In genomic region chr17:1653735-1654134, GRCh38 we compare ENCODE assay signal across 25 cellular contexts. TPM values are rescaled to one million over a fixed set of nuclear protein-coding genes. Genes with fewer than 3 reads are reported as not detected.
A peak's percentile ranks its signal among the peaks of the same experiment; 100 is the strongest.
DNase-seq lines count a peak whose midpoint lies in the region; ATAC-seq, FAIRE-seq and TF ChIP-seq lines count a peak whose summit lies in the region.
"Had no signal": no experiment of that assay in that cellular context is flagged by ENCODE, and none has a peak within 500 bp of the region (broad histone marks: within the 10 kb centered on the region; RNA-seq: fewer than 3 reads in every experiment).

No MANE protein-coding gene starts in this region.

- H3K4me3 Mint-ChIP-seq in activated T-cell treated with anti-CD3 and anti-CD28 coated beads, Interleukin-2, amount 50 U/mL, for 24 hours, result no peak overlapping the region
- H3K4me3 Mint-ChIP-seq in endodermal cell, result no peak overlapping the region

- H3K27ac Mint-ChIP-seq in activated T-cell treated with anti-CD3 and anti-CD28 coated beads, Interleukin-2, amount 50 U/mL, for 24 hours, result peak overlapping the region; percentile 35
- H3K27ac Mint-ChIP-seq in endodermal cell, result peak overlapping the region; percentile 9

- H3K4me1 ChIP-seq in endodermal cell (ENCODE audit: control insufficient read depth, insufficient read depth, low read length), result no peaks in the 10 kb centered on the region
- peaks cover 16% of the 10 kb centered on the region for H3K4me1 ChIP-seq in psoas muscle
- H3K4me1 ChIP-seq: BE2C had no signal

- H3K9me3 ChIP-seq in endodermal cell (ENCODE audit: control insufficient read depth, low read length), result peaks cover 6% of the 10 kb centered on the region
- H3K9me3 ChIP-seq in psoas muscle, result no peaks in the 10 kb centered on the region
- H3K9me3 ChIP-seq: BE2C, MG63 had no signal

- H3K27ac ChIP-seq in endodermal cell (ENCODE audit: low read depth, low read length) (no peak overlapping the region), psoas muscle (peak overlapping the region; percentile 23)

- DNase-seq in activated T-cell treated with anti-CD3 and anti-CD28 coated beads, Interleukin-2, amount 50 U/mL, for 24 hours, result no peak
- no peak for DNase-seq in activated T-cell treated with anti-CD3 and anti-CD28 coated beads for 4 hours
- no peak for DNase-seq in HTR-8/SVneo (ENCODE audit: insufficient read length, low spot score)
- no peak for DNase-seq in endodermal cell
- DNase-seq in psoas muscle, result no peak
- DNase-seq in NCI-H1092 (lab: John Stamatoyannopoulos, UW), result no peak
- no peak for DNase-seq in amniotic stem cell (lab: John Stamatoyannopoulos, UW)
- no peak for DNase-seq in ureter (ENCODE audit: low spot score)
- DNase-seq: 8988T, ACHN, BE2C, DMS153, DND-41, KG1, MG63, NCI-H1417, NCI-H1694, NCI-H2081, NCI-H226, NCI-H510A, NCI-H69, RPMI8226, SHP77 treated with DMSO at 0.1 percent for 48 hours had no signal

- H3K36me3 Mint-ChIP-seq in activated T-cell treated with anti-CD3 and anti-CD28 coated beads, Interleukin-2, amount 50 U/mL, for 24 hours (ENCODE audit: low read depth), result peaks cover 88% of the 10 kb centered on the region
- peaks cover 73% of the 10 kb centered on the region for H3K36me3 Mint-ChIP-seq in endodermal cell (ENCODE audit: low read depth)

- no peaks in the 10 kb centered on the region for H3K27me3 Mint-ChIP-seq in activated T-cell treated with anti-CD3 and anti-CD28 coated beads, Interleukin-2, amount 50 U/mL, for 24 hours
- no peaks in the 10 kb centered on the region for H3K27me3 Mint-ChIP-seq in endodermal cell (ENCODE audit: insufficient read depth)

- H3K27me3 ChIP-seq in endodermal cell (ENCODE audit: control insufficient read depth, insufficient read depth, low read length, poor library complexity, severe bottlenecking) (no peaks in the 10 kb centered on the region), psoas muscle (ENCODE audit: insufficient read depth in 3 of 3, low read length in 2 of 3) (no peaks in the 10 kb centered on the region)
- H3K27me3 ChIP-seq: BE2C, MG63 had no signal

- TF ChIP-seq CTCF in endodermal cell (conservative IDR thresholded peaks at IDR 0.05) (no peak), psoas muscle (IDR thresholded peaks at IDR 0.05) (no peak)

- peaks cover 21% of the 10 kb centered on the region for H3K4me1 Mint-ChIP-seq in activated T-cell treated with anti-CD3 and anti-CD28 coated beads, Interleukin-2, amount 50 U/mL, for 24 hours (ENCODE audit: low read depth)
- peaks cover 3% of the 10 kb centered on the region for H3K4me1 Mint-ChIP-seq in endodermal cell

- peak; percentile 20 for FAIRE-seq in HTR-8/SVneo (lab: Jason Lieb, UNC)
- FAIRE-seq: GM19239 had no signal

- WGBS in endodermal cell (ENCODE audit: insufficient coverage in 1 of 2, insufficient read length in 1 of 2), 2 experiments, result 96 to 97% methylated on average over 10 to 14 of the region's 14 CpGs
- 85 to 88% (median 86%) methylated on average over 14 of the region's 14 CpGs for WGBS in psoas muscle, 3 donors

- H3K4me3 ChIP-seq in endodermal cell (ENCODE audit: low read length) (no peak overlapping the region), psoas muscle (no peak overlapping the region)
- H3K4me3 ChIP-seq: MG63 had no signal

- H3K36me3 ChIP-seq in endodermal cell (ENCODE audit: control insufficient read depth, insufficient read depth, low read length), result peaks cover 77% of the 10 kb centered on the region
- peaks cover 23 to 87% of the 10 kb centered on the region in 2 donors for H3K36me3 ChIP-seq in psoas muscle (ENCODE audit: insufficient read depth in 1 of 2, low read depth in 1 of 2)

- no peaks in the 10 kb centered on the region for H3K9me3 Mint-ChIP-seq in activated T-cell treated with anti-CD3 and anti-CD28 coated beads, Interleukin-2, amount 50 U/mL, for 24 hours
- no peaks in the 10 kb centered on the region for H3K9me3 Mint-ChIP-seq in endodermal cell

- ATAC-seq in psoas muscle, result no peak
- ATAC-seq: HCT116 had no signal

- intact Hi-C loops in psoas muscle (cut with DNase I), result no loop called here

- no peak overlapping the region for H3K9ac ChIP-seq in endodermal cell (ENCODE audit: extremely low read depth, low read length, poor library complexity, severe bottlenecking)

RNA-seq across cellular contexts. Expression of gene RILP, which starts 4.1 kb away (rescaled TPM):
- total RNA-seq in endodermal cell, result 1 to 10 TPM; 1.1 to 3.1 TPM
- polyA plus RNA-seq in endodermal cell (2013, experiment 1 of 2), result 3.6 TPM
- 2.6 TPM for polyA plus RNA-seq in endodermal cell (2013, experiment 2 of 2)
- total RNA-seq in psoas muscle, result 10 to 100 TPM; 23.3 to 44.5 (median 29.8) TPM
- 10 to 100 TPM; 26.8 to 49.9 (median 39.1) TPM for polyA plus RNA-seq in psoas muscle
- total RNA-seq in ureter, result 22.5 TPM

RNA-seq across cellular contexts. Expression of gene SCARF1, which starts 8.2 kb away (rescaled TPM):
- total RNA-seq in endodermal cell (under 1 TPM; 0.75 to 0.89 TPM), psoas muscle (1 to 10 TPM; 5.2 to 8.9 (median 6.4) TPM), ureter (16.3 TPM)
- 0.96 TPM for polyA plus RNA-seq in endodermal cell (2013, experiment 1 of 2)
- 1.2 TPM for polyA plus RNA-seq in endodermal cell (2013, experiment 2 of 2)
- 1 to 10 TPM; 2.0 to 4.9 (median 4.1) TPM for polyA plus RNA-seq in psoas muscle

RNA-seq across cellular contexts. Expression of gene SLC43A2, which starts 25.1 kb away (rescaled TPM):
- total RNA-seq in endodermal cell (10 to 100 TPM; 14.0 to 18.6 TPM), psoas muscle (10 to 100 TPM; 10.1 to 70.5 (median 30.0) TPM), ureter (30.9 TPM)
- polyA plus RNA-seq in endodermal cell (2013, experiment 1 of 2), result 11.6 TPM
- 10.1 TPM for polyA plus RNA-seq in endodermal cell (2013, experiment 2 of 2)
- polyA plus RNA-seq in psoas muscle, result 10 to 100 TPM in 2 of 3 donors, 1 to 10 TPM in 1; 9.5 to 21.7 (median 19.0) TPM

RNA-seq across cellular contexts. Expression of gene PRPF8, which starts 30.9 kb away (rescaled TPM):
- total RNA-seq in endodermal cell (100 to 1,000 TPM; 298 to 375 TPM), psoas muscle (100 to 1,000 TPM; 218 to 305 (median 223) TPM), ureter (396 TPM)
- polyA plus RNA-seq in endodermal cell (2013, experiment 1 of 2), result 230 TPM
- 223 TPM for polyA plus RNA-seq in endodermal cell (2013, experiment 2 of 2)
- 100 to 1,000 TPM in 1 of 3 donors, 10 to 100 TPM in 2; 84.8 to 138 (median 90.2) TPM for polyA plus RNA-seq in psoas muscle

RNA-seq across cellular contexts. Expression of gene TLCD2, which starts 56.4 kb away (rescaled TPM):
- total RNA-seq in endodermal cell (1 to 10 TPM in 1 of 2 donors, under 1 TPM in 1; 0.84 to 1.8 TPM), psoas muscle (1 to 10 TPM; 1.6 to 2.9 (median 1.9) TPM), ureter (9.2 TPM)
- 0.93 TPM for polyA plus RNA-seq in endodermal cell (2013, experiment 1 of 2)
- polyA plus RNA-seq in endodermal cell (2013, experiment 2 of 2), result 0.99 TPM
- 1 to 10 TPM; 1.1 to 1.4 (median 1.1) TPM for polyA plus RNA-seq in psoas muscle
